ENCODE assay signal across 8 cellular contexts in genomic region chr12:50025187-50026059, GRCh38. TPM values are rescaled to one million over a fixed set of nuclear protein-coding genes. Genes with fewer than 3 reads are reported as not detected.
DNase-seq lines count a peak whose midpoint lies in the region; ATAC-seq and TF ChIP-seq lines count a peak whose summit lies in the region.

RACGAP1 (minus strand) TSS chr12:50025494; CDS start chr12:50016715, 8,779 bp downstream.

- peak; percentile 95 for ATAC-seq in HG02588 (IDR thresholded peaks at IDR 0.05; ENCODE audit: unreplicated experiment)
- ATAC-seq in SK-N-SH treated with all-trans-retinoic acid at 6 μM for 48 hours = peak; percentile 98

- H3K27ac Mint-ChIP-seq in activated naive CD4-positive, alpha-beta T cell treated with anti-CD3 and anti-CD28 coated beads, Interleukin-2, amount 50 U/mL, for 24 hours = peak within 1 kb of the TSS; percentile 88

- H3K27me3 ChIP-seq in GM06990 (replicated peaks; ENCODE audit: control insufficient read depth, insufficient read depth, low read length) = no peaks in the 10 kb centered on the region

- H3K36me3 Mint-ChIP-seq in activated naive CD4-positive, alpha-beta T cell treated with anti-CD3 and anti-CD28 coated beads, Interleukin-2, amount 50 U/mL, for 24 hours = peaks cover 2% of the 10 kb centered on the region

- no peak for TF ChIP-seq CTCF in GM06990 (IDR thresholded peaks at IDR 0.05; ENCODE audit: insufficient read depth, low read length, poor library complexity, severe bottlenecking)

- peaks cover 17% of the 10 kb centered on the region for H3K4me1 Mint-ChIP-seq in activated naive CD4-positive, alpha-beta T cell treated with anti-CD3 and anti-CD28 coated beads, Interleukin-2, amount 50 U/mL, for 24 hours

- H3K27me3 Mint-ChIP-seq in activated naive CD4-positive, alpha-beta T cell treated with anti-CD3 and anti-CD28 coated beads, Interleukin-2, amount 50 U/mL, for 24 hours = no peaks in the 10 kb centered on the region

- peak within 1 kb of the TSS; percentile 96 for H3K4me3 Mint-ChIP-seq in activated naive CD4-positive, alpha-beta T cell treated with anti-CD3 and anti-CD28 coated beads, Interleukin-2, amount 50 U/mL, for 24 hours

- H3K36me3 ChIP-seq in GM06990 (ENCODE audit: control insufficient read depth, insufficient read depth, low read length) = no peaks in the 10 kb centered on the region

- H3K4me3 ChIP-seq in GM06990 (replicated peaks; ENCODE audit: low read depth, low read length) = peak within 1 kb of the TSS; percentile 88

- peak within 1 kb of the TSS; percentile 64 for H3K27ac ChIP-seq in temporal lobe (ENCODE audit: low read depth, low read length)

- H3K9me3 Mint-ChIP-seq in activated naive CD4-positive, alpha-beta T cell treated with anti-CD3 and anti-CD28 coated beads, Interleukin-2, amount 50 U/mL, for 24 hours = peaks cover 6% of the 10 kb centered on the region

- DNase-seq in GM06990 (ENCODE audit: extremely low read depth, insufficient read length) = peak; percentile 94
- peak; percentile 98 for DNase-seq in NCI-H1092 (lab: John Stamatoyannopoulos, UW)
- peak; percentile 96 for DNase-seq in glomerular endothelial cell (ENCODE audit: extremely low read depth, low read depth, low spot score)
- DNase-seq in occipital lobe (lab: John Stamatoyannopoulos, UW) = peak; percentile 91

TF ChIP-seq in SK-N-SH treated with all-trans-retinoic acid at 6 μM for 48 hours, 23 proteins besides CTCF, POLR2A, EP300 and RAD21:
- TF ChIP-seq BACH2 (CRISPR knock-in tag; IDR thresholded peaks at IDR 0.05; ENCODE audit: borderline replicate concordance) (no peak), ZFP3 (CRISPR knock-in tag; IDR thresholded peaks at IDR 0.05) (no peak), TOX (CRISPR knock-in tag; IDR thresholded peaks at IDR 0.05; ENCODE audit: borderline replicate concordance) (no peak), ZNF8 (CRISPR knock-in tag; IDR thresholded peaks at IDR 0.05) (no peak), OSR1 (CRISPR knock-in tag; IDR thresholded peaks at IDR 0.05) (no peak)

RNA-seq across cellular contexts. Expression of gene RACGAP1, which starts in this region (rescaled TPM):
- total RNA-seq in glomerular endothelial cell = 10.2 and 15.7 TPM in 2 replicates
- 22.0 TPM for total RNA-seq in occipital lobe
- total RNA-seq in temporal lobe = 15.0 TPM

Comparison
In these comparisons a context has a peak if more than half of its experiments do, and no peak if none do; other contexts are left out.
1. Peak in every context shown above with its lines: DNase-seq, ATAC-seq, H3K4me3 ChIP-seq and H3K27ac ChIP-seq.